Comparison of ENCODE assay signal across 18 cellular contexts in the genomic region with DNA sequence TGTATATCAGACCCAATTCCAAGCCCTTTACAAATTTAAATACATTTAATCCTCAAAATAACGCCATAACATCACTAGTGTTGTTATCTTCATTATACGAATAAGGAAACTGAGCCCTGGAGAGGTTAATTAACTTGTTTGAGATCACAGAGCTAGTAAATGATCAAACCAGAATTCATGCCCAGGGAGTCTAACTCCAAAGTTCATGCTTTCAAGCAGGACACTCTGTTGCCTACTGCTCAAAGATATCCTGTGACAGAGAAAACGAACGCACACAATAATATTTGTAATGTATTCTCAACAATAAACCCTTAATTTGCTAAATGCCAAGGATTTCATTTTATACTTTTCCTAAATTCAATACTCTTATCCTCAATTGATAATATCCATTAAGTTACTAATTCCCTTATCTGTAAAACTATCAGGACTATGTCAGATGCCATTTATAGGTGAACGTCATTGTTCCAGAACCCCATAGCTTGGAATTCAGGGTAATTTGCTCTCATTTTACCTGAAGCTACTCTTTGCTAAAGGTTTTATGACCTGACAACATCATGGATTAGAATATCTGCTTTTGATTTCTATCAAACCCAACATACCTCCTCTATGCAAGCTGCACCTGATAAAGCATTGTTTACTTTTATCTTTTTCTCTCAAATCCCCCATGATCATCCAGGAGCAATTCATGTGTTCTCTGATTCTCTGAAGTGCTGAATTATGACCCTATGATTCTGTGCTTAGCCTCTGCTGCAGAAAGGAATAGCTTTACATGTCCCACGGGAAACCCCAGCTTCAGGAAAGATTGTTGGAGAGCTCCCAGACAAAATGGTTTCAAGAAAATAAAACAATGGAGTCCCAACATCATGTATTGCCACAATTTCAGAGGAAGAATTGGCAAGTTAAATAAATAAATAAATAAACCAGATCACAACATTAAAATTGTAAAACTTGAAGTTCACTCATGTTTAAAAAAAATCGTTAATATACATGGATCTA.
DNase-seq lines count a peak whose midpoint lies in the region; ATAC-seq, FAIRE-seq and TF ChIP-seq lines count a peak whose summit lies in the region.
"Had no signal": no experiment of that assay in that cellular context is flagged by ENCODE, and none has a peak within 500 bp of the region (broad histone marks: within the 10 kb centered on the region; RNA-seq: fewer than 3 reads in every experiment).

No MANE protein-coding gene starts in this region.

- ATAC-seq in activated T-cell treated with anti-CD3 and anti-CD28 coated beads, Interleukin-2, amount 50 U/mL, for 72 hours (replicated peaks in 1 of 2), result no peak
- no peak for ATAC-seq in HG02870 (IDR thresholded peaks at IDR 0.05; ENCODE audit: unreplicated experiment)
- ATAC-seq: GM12878 had no signal

- peak overlapping the region; percentile 16 to 25 for H3K4me3 ChIP-seq in kidney (ENCODE audit: low read length in 2 of 2)
- H3K4me3 ChIP-seq in brain microvascular endothelial cell (ENCODE audit: low read depth, low read length), result no peak overlapping the region
- H3K4me3 ChIP-seq: GM12878, PC-9, SJSA1 had no signal

- H3K9me3 ChIP-seq in kidney (ENCODE audit: control insufficient read depth in 1 of 2, low read length in 2 of 2), result no peaks in the 10 kb centered on the region
- H3K9me3 ChIP-seq: SJSA1 had no signal

- H3K9ac ChIP-seq in kidney (ENCODE audit: low read length in 2 of 2), result no peak overlapping the region

- no peaks in the 10 kb centered on the region for H3K36me3 Mint-ChIP-seq in activated T-cell treated with anti-CD3 and anti-CD28 coated beads, Interleukin-2, amount 50 U/mL, for 72 hours (ENCODE audit: insufficient read depth in 2 of 2)
- H3K36me3 Mint-ChIP-seq in type B pancreatic cell, result no peaks in the 10 kb centered on the region

- FAIRE-seq in kidney (lab: Jason Lieb, UNC), result no peak
- FAIRE-seq: A204.1, G401.6, GM12878 had no signal

- no peaks in the 10 kb centered on the region for H3K27me3 Mint-ChIP-seq in activated T-cell treated with anti-CD3 and anti-CD28 coated beads, Interleukin-2, amount 50 U/mL, for 72 hours (ENCODE audit: low read depth)
- H3K27me3 Mint-ChIP-seq in type B pancreatic cell, result no peaks in the 10 kb centered on the region

- H3K4me3 Mint-ChIP-seq in activated T-cell treated with anti-CD3 and anti-CD28 coated beads, Interleukin-2, amount 50 U/mL, for 72 hours, result no peak overlapping the region
- peak overlapping the region; percentile 14 for H3K4me3 Mint-ChIP-seq in type B pancreatic cell

- no peaks in the 10 kb centered on the region for H3K9me3 Mint-ChIP-seq in activated T-cell treated with anti-CD3 and anti-CD28 coated beads, Interleukin-2, amount 50 U/mL, for 72 hours
- no peaks in the 10 kb centered on the region for H3K9me3 Mint-ChIP-seq in type B pancreatic cell

- peaks cover 6% of the 10 kb centered on the region in 2 donors for H3K4me1 ChIP-seq in kidney (ENCODE audit: control insufficient read depth in 1 of 2, insufficient read depth in 1 of 2, low read depth in 1 of 2, low read length in 2 of 2)
- H3K4me1 ChIP-seq: SJSA1 had no signal

- peak overlapping the region; percentile 36 to 62 for H3K27ac ChIP-seq in kidney (ENCODE audit: low read depth in 2 of 2, low read length in 2 of 2)
- no peak overlapping the region for H3K27ac ChIP-seq in brain microvascular endothelial cell
- H3K27ac ChIP-seq: PC-9, SJSA1 had no signal

- no peak for TF ChIP-seq CTCF in kidney (IDR thresholded peaks at IDR 0.05; ENCODE audit: borderline replicate concordance, extremely low read depth, insufficient read depth)
- TF ChIP-seq CTCF in type B pancreatic cell (conservative IDR thresholded peaks at IDR 0.05), result no peak
- TF ChIP-seq CTCF in brain microvascular endothelial cell (IDR thresholded peaks at IDR 0.05; ENCODE audit: low read depth, low read length, missing control alignments), result no peak

- intact Hi-C loops in kidney (cut with DNase I), result no loop called here

- H3K27ac Mint-ChIP-seq in activated T-cell treated with anti-CD3 and anti-CD28 coated beads, Interleukin-2, amount 50 U/mL, for 72 hours, result peak overlapping the region; percentile 43
- no peak overlapping the region for H3K27ac Mint-ChIP-seq in type B pancreatic cell

- DNase-seq in activated T-cell treated with anti-CD3 and anti-CD28 coated beads, Interleukin-2, amount 50 U/mL, for 72 hours, result no peak
- DNase-seq in activated T-cell treated with anti-CD3 and anti-CD28 coated beads for 4 hours (no peak), kidney (no peak), myocyte (ENCODE audit: low read depth) (peak; percentile 19), type B pancreatic cell (ENCODE audit: extremely low spot score, unreplicated experiment) (no peak), brain microvascular endothelial cell (no peak), NOMO-1 (lab: John Stamatoyannopoulos, UW; ENCODE audit: unreplicated experiment in 2 of 2) (no peak)
- DNase-seq: C1 segment of cervical spinal cord, DND-41, Kasumi-1, NCI-H187, NCI-H82, PC-9 had no signal

- H3K36me3 ChIP-seq in kidney (ENCODE audit: control insufficient read depth in 1 of 2, insufficient read depth in 2 of 2, low read length in 2 of 2) (no peaks in the 10 kb centered on the region), brain microvascular endothelial cell (replicated peaks) (no peaks in the 10 kb centered on the region)
- H3K36me3 ChIP-seq: SJSA1 had no signal

- in situ Hi-C loops in brain microvascular endothelial cell (cut with HindIII; ENCODE audit: low pct_ligation_motif_present, low sequenced_read_pairs), result no loop called here

- no peaks in the 10 kb centered on the region for H3K4me1 Mint-ChIP-seq in activated T-cell treated with anti-CD3 and anti-CD28 coated beads, Interleukin-2, amount 50 U/mL, for 72 hours (ENCODE audit: low read depth)
- H3K4me1 Mint-ChIP-seq in type B pancreatic cell (ENCODE audit: unreplicated experiment), result peaks cover 11% of the 10 kb centered on the region

- no peaks in the 10 kb centered on the region for H3K27me3 ChIP-seq in brain microvascular endothelial cell (replicated peaks)
